In the genomic region with DNA sequence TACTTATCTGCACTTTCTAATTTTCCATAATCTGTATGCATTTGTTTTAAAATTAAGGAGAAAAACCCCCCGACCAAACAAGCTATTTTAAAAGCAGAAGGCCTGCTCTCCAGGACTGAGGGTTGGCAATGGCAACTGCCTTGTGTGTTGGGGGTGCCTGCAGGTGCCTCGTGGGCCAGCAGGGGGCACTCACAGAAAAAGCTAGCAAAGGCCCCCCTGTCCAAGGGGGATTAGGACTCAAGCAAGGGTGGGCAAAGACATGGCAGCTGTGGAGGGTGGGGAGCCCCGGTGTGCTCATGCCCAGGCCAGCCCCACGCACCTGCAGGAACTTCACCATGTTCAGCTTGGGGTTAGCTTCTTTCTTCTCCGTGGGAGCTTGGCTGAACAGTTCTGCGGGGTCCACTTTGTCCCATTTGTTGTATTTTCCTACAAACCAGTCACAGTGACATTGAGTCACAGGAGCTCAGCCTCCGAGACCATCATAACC, we compare ENCODE assay signal across 1 cellular context.
TF ChIP-seq lines count a peak whose summit lies in the region.

No MANE protein-coding gene starts in this region.

TF ChIP-seq in K562, 482 proteins besides CTCF, POLR2A, EP300 and RAD21 (continued from another document and continues in another):
- TF ChIP-seq TAF9B (IDR thresholded peaks at IDR 0.05; ENCODE audit: partially characterized antibody) (no peak), ZBTB7A (IDR thresholded peaks at IDR 0.05; ENCODE audit: borderline replicate concordance, control insufficient read depth, low read depth, low read length) (peak; percentile 90), FUS (optimal IDR thresholded peaks at IDR 0.05; ENCODE audit: low read depth, low read length) (no peak), PCBP2 (IDR thresholded peaks at IDR 0.05; ENCODE audit: low read depth, low read length, poor library complexity, severe bottlenecking) (no peak), NFE2 (IDR thresholded peaks at IDR 0.05; ENCODE audit: low read depth) (no peak), ZNF76 (CRISPR knock-in tag; IDR thresholded peaks at IDR 0.05; ENCODE audit: borderline replicate concordance) (peak; percentile 50; the same call in 1 of the 2 replicates), NEUROD1 (IDR thresholded peaks at IDR 0.05; ENCODE audit: borderline replicate concordance, low read depth, low read length, partially characterized antibody) (peak; percentile 66), TEAD4 (IDR thresholded peaks at IDR 0.05; ENCODE audit: low read length) (0 out of 2 replicates have a peak, but pooled peaks have one; percentile 12), TEAD4 (CRISPR knock-in tag; IDR thresholded peaks at IDR 0.05; ENCODE audit: borderline replicate concordance) (no peak), NR4A1 (CRISPR knock-in tag; IDR thresholded peaks at IDR 0.05) (peak; percentile 67), NR4A1 (tag; IDR thresholded peaks at IDR 0.05) (peak; percentile 58; the same call in 1 of the 2 replicates), TOE1 (IDR thresholded peaks at IDR 0.05; ENCODE audit: borderline replicate concordance) (no peak), TOE1 (CRISPR knock-in tag; IDR thresholded peaks at IDR 0.05; ENCODE audit: borderline replicate concordance, low read depth) (no peak), MBD2 (IDR thresholded peaks at IDR 0.05; ENCODE audit: borderline replicate concordance, low read depth) (no peak), CC2D1A (IDR thresholded peaks at IDR 0.05) (peak; percentile 77), BMI1 (IDR thresholded peaks at IDR 0.05; ENCODE audit: low read length) (peak; percentile 63; the same call in 1 of the 2 replicates), E2F3 (CRISPR knock-in tag; IDR thresholded peaks at IDR 0.05) (peak; percentile 58; the same call in 1 of the 2 replicates), ZNF165 (CRISPR knock-in tag; IDR thresholded peaks at IDR 0.05; ENCODE audit: borderline replicate concordance) (no peak), MTA2 (IDR thresholded peaks at IDR 0.05; ENCODE audit: low read depth) (no peak), PHB2 (IDR thresholded peaks at IDR 0.05; ENCODE audit: low read depth) (no peak), ZNF239 (CRISPR knock-in tag; IDR thresholded peaks at IDR 0.05) (peak; percentile 19; the same call in 1 of the 2 replicates), SMAD1 (IDR thresholded peaks at IDR 0.05; ENCODE audit: low read depth, low read length, partially characterized antibody) (peak; percentile 77), KLF1 (tag; IDR thresholded peaks at IDR 0.05) (no peak), TBL1XR1 (IDR thresholded peaks at IDR 0.05; ENCODE audit: low read length in 2 of 2) (peak; percentile 39 to 84; a peak in 2 of 4 replicates), DACH1 (IDR thresholded peaks at IDR 0.05; ENCODE audit: partially characterized antibody) (no peak), CTBP1 (IDR thresholded peaks at IDR 0.05; ENCODE audit: borderline replicate concordance) (0 out of 2 replicates have a peak, but pooled peaks have one; percentile 40), FOXA1 (IDR thresholded peaks at IDR 0.05; ENCODE audit: borderline replicate concordance) (no peak), NR2C2 (CRISPR knock-in tag; IDR thresholded peaks at IDR 0.05) (no peak), NR2C2 (tag; IDR thresholded peaks at IDR 0.05) (no peak), RB1 (IDR thresholded peaks at IDR 0.05; ENCODE audit: low read depth) (peak; percentile 86), U2AF1 (optimal IDR thresholded peaks at IDR 0.05; ENCODE audit: low read depth, low read length) (no peak), ZNF280A (IDR thresholded peaks at IDR 0.05; ENCODE audit: low read depth, partially characterized antibody) (peak; percentile 34), HBP1 (CRISPR knock-in tag; IDR thresholded peaks at IDR 0.05) (peak; percentile 87; the same call in 1 of the 2 replicates), TAF15 (IDR thresholded peaks at IDR 0.05; ENCODE audit: low read depth, low read length) (0 out of 2 replicates have a peak, but pooled peaks have one; percentile 46), TAF1 (IDR thresholded peaks at IDR 0.05; ENCODE audit: control insufficient read depth, extremely low read depth, insufficient read depth, low read length, severe bottlenecking) (no peak), ILK (tag; IDR thresholded peaks at IDR 0.05; ENCODE audit: borderline replicate concordance, low read depth) (no peak), HMG20B (CRISPR knock-in tag; IDR thresholded peaks at IDR 0.05) (no peak), ZNF124 (CRISPR knock-in tag; IDR thresholded peaks at IDR 0.05) (no peak), TBP (optimal IDR thresholded peaks at IDR 0.05; ENCODE audit: low read depth, low read length) (no peak), ZNF77 (CRISPR knock-in tag; IDR thresholded peaks at IDR 0.05) (no peak), ZNF589 (CRISPR knock-in tag; IDR thresholded peaks at IDR 0.05; ENCODE audit: low read depth) (no peak), ZFP30 (CRISPR knock-in tag; IDR thresholded peaks at IDR 0.05; ENCODE audit: borderline replicate concordance) (0 out of 2 replicates have a peak, but pooled peaks have one; percentile 5), HIVEP1 (CRISPR knock-in tag; IDR thresholded peaks at IDR 0.05) (peak; percentile 80; the same call in 1 of the 2 replicates), ZNF347 (CRISPR knock-in tag; IDR thresholded peaks at IDR 0.05; ENCODE audit: low read depth) (no peak), ZBTB11 (CRISPR knock-in tag; IDR thresholded peaks at IDR 0.05) (peak in 1 of 3 experiments; percentile 76; a peak in 2 of 6 replicates), ZNF384 (IDR thresholded peaks at IDR 0.05; ENCODE audit: low read depth, low read length) (no peak), GATA2 (CRISPR knock-in tag; IDR thresholded peaks at IDR 0.05) (no peak), GTF2F1 (IDR thresholded peaks at IDR 0.05; ENCODE audit: low read depth, low read length) (0 out of 2 replicates have a peak, but pooled peaks have one; percentile 63), TEAD2 (tag; IDR thresholded peaks at IDR 0.05) (no peak), SETDB1 (IDR thresholded peaks at IDR 0.05; ENCODE audit: low read length) (no peak), PTRF (tag; IDR thresholded peaks at IDR 0.05) (no peak), ZNF740 (CRISPR knock-in tag; IDR thresholded peaks at IDR 0.05) (peak; percentile 100), ZNF740 (tag; IDR thresholded peaks at IDR 0.05) (no peak), TRIM24 (IDR thresholded peaks at IDR 0.05) (no peak), ELF2 (CRISPR knock-in tag; IDR thresholded peaks at IDR 0.05) (no peak)
- TF ChIP-seq, protein P1, sequence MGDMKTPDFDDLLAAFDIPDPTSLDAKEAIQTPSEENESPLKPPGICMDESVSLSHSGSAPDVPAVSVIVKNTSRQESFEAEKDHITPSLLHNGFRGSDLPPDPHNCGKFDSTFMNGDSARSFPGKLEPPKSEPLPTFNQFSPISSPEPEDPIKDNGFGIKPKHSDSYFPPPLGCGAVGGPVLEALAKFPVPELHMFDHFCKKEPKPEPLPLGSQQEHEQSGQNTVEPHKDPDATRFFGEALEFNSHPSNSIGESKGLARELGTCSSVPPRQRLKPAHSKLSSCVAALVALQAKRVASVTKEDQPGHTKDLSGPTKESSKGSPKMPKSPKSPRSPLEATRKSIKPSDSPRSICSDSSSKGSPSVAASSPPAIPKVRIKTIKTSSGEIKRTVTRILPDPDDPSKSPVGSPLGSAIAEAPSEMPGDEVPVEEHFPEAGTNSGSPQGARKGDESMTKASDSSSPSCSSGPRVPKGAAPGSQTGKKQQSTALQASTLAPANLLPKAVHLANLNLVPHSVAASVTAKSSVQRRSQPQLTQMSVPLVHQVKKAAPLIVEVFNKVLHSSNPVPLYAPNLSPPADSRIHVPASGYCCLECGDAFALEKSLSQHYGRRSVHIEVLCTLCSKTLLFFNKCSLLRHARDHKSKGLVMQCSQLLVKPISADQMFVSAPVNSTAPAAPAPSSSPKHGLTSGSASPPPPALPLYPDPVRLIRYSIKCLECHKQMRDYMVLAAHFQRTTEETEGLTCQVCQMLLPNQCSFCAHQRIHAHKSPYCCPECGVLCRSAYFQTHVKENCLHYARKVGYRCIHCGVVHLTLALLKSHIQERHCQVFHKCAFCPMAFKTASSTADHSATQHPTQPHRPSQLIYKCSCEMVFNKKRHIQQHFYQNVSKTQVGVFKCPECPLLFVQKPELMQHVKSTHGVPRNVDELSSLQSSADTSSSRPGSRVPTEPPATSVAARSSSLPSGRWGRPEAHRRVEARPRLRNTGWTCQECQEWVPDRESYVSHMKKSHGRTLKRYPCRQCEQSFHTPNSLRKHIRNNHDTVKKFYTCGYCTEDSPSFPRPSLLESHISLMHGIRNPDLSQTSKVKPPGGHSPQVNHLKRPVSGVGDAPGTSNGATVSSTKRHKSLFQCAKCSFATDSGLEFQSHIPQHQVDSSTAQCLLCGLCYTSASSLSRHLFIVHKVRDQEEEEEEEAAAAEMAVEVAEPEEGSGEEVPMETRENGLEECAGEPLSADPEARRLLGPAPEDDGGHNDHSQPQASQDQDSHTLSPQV (IDR thresholded peaks at IDR 0.05), result no peak
- TF ChIP-seq, protein P2, sequence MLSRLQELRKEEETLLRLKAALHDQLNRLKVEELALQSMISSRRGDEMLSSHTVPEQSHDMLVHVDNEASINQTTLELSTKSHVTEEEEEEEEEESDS (CRISPR knock-in tag; IDR thresholded peaks at IDR 0.05), result no peak
- TF ChIP-seq, protein P3, sequence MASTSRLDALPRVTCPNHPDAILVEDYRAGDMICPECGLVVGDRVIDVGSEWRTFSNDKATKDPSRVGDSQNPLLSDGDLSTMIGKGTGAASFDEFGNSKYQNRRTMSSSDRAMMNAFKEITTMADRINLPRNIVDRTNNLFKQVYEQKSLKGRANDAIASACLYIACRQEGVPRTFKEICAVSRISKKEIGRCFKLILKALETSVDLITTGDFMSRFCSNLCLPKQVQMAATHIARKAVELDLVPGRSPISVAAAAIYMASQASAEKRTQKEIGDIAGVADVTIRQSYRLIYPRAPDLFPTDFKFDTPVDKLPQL (IDR thresholded peaks at IDR 0.05; ENCODE audit: extremely low read depth, insufficient read length), result no peak
- TF ChIP-seq, protein P4, sequence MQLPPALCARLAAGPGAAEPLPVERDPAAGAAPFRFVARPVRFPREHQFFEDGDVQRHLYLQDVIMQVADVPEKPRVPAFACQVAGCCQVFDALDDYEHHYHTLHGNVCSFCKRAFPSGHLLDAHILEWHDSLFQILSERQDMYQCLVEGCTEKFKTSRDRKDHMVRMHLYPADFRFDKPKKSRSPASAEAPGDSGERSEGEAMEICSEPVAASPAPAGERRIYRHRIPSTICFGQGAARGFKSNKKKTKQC (CRISPR knock-in tag; IDR thresholded peaks at IDR 0.05), result no peak
- TF ChIP-seq, protein P5, sequence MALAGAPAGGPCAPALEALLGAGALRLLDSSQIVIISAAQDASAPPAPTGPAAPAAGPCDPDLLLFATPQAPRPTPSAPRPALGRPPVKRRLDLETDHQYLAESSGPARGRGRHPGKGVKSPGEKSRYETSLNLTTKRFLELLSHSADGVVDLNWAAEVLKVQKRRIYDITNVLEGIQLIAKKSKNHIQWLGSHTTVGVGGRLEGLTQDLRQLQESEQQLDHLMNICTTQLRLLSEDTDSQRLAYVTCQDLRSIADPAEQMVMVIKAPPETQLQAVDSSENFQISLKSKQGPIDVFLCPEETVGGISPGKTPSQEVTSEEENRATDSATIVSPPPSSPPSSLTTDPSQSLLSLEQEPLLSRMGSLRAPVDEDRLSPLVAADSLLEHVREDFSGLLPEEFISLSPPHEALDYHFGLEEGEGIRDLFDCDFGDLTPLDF (CRISPR knock-in tag; IDR thresholded peaks at IDR 0.05), result no peak; the same call in 1 of the 2 replicates
